29 cellular contexts compared by ENCODE assay signal in the genomic region with DNA sequence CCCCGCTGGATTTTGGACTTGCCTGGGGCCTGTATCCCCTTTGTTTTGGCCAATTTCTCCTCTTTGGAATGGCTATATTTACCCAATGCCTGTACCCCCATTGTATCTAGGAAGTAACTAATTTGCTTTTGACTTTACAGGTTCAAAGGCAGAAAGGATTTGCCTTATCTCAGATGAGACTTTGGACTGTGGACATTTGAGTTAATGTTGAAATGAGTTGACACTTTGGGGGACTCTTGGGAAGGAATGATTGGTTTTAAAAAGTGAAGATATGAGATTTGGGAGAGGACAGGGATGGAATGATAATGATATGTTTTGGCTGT.
"Had no signal": no experiment of that assay in that cellular context is flagged by ENCODE, and none has a peak within 500 bp of the region (broad histone marks: within the 10 kb centered on the region; RNA-seq: fewer than 3 reads in every experiment).

No MANE protein-coding gene starts in this region.

- H3K27ac ChIP-seq: stomach, suprapubic skin, testis, thoracic aorta, thyroid gland, tibial artery, tibial nerve, transverse colon, upper lobe of left lung, upper lobe of right lung, uterus, vagina had no signal

- H3K4me1 Mint-ChIP-seq: stimulated activated effector memory CD8-positive, alpha-beta T cell treated with anti-CD3 and anti-CD28 coated beads, Interleukin-12 subunit alpha, Interleukin-12 subunit beta, amount 100 ng/mL, for 72 hours; stimulated activated memory B cell treated with anti-CD40 and anti-IgM and Interleukin-4, amounts not matched to agents 10 μg/mL and 1 μg/mL and 100 μg/mL, for 72 hours; stimulated activated naive B cell treated with anti-CD40 and anti-IgM and Interleukin-4, amounts not matched to agents 10 μg/mL and 1 μg/mL and 100 μg/mL, for 72 hours; stimulated activated naive CD8-positive, alpha-beta T cell treated with anti-CD3 and anti-CD28 coated beads, Interleukin-15, amount 100 ng/mL, for 72 hours had no signal

- H3K9me3 Mint-ChIP-seq: type B pancreatic cell had no signal

- H3K4me3 Mint-ChIP-seq: stimulated activated effector memory CD8-positive, alpha-beta T cell treated with anti-CD3 and anti-CD28 coated beads, Interleukin-12 subunit alpha, Interleukin-12 subunit beta, amount 100 ng/mL, for 72 hours; stimulated activated memory B cell treated with anti-CD40 and anti-IgM and Interleukin-4, amounts not matched to agents 10 μg/mL and 1 μg/mL and 100 μg/mL, for 72 hours; stimulated activated naive B cell treated with anti-CD40 and anti-IgM and Interleukin-4, amounts not matched to agents 10 μg/mL and 1 μg/mL and 100 μg/mL, for 72 hours; stimulated activated naive CD8-positive, alpha-beta T cell treated with anti-CD3 and anti-CD28 coated beads, Interleukin-15, amount 100 ng/mL, for 72 hours; stimulated activated naive CD8-positive, alpha-beta T cell treated with anti-CD3 and anti-CD28 coated beads, Interleukin-15, Interleukin-2, amounts not matched to agents 100 ng/mL and 50 ng/mL, for 24 hours; type B pancreatic cell had no signal

- FAIRE-seq: urothelium cell line had no signal

- H3K27me3 ChIP-seq: stomach, suprapubic skin, testis, thyroid gland, tibial artery, tibial nerve, transverse colon, upper lobe of left lung, upper lobe of right lung, uterus, vagina had no signal

- ATAC-seq: stimulated activated effector memory CD8-positive, alpha-beta T cell treated with anti-CD3 and anti-CD28 coated beads, Interleukin-12 subunit alpha, Interleukin-12 subunit beta, amount 100 ng/mL, for 72 hours; stimulated activated memory B cell treated with anti-CD40 and anti-IgM and Interleukin-4, amounts not matched to agents 10 μg/mL and 1 μg/mL and 100 μg/mL, for 72 hours; stimulated activated naive B cell treated with anti-CD40 and anti-IgM and Interleukin-4, amounts not matched to agents 10 μg/mL and 1 μg/mL and 100 μg/mL, for 72 hours; stimulated activated naive CD8-positive, alpha-beta T cell treated with anti-CD3 and anti-CD28 coated beads, Interleukin-15, amount 100 ng/mL, for 72 hours; stimulated activated naive CD8-positive, alpha-beta T cell treated with anti-CD3 and anti-CD28 coated beads, Interleukin-15, Interleukin-2, amounts not matched to agents 100 U/mL and 50 U/mL, for 24 hours; upper lobe of right lung had no signal

- H3K4me1 ChIP-seq: stomach, suprapubic skin, testis, thyroid gland, tibial nerve, transverse colon, upper lobe of left lung, upper lobe of right lung, uterus, vagina had no signal

- DNase-seq: stimulated activated CD4-positive, alpha-beta T cell treated with anti-CD3 and anti-CD28 coated beads, Interleukin-2, amount 100 ng/mL, for 48 hours; stimulated activated CD4-positive, alpha-beta T cell treated with anti-CD3 and anti-CD28 coated beads, Interleukin-4, amount 100 ng/mL, for 1 hour; stimulated activated CD4-positive, alpha-beta T cell treated with anti-CD3 and anti-CD28 coated beads, Interleukin-4, amount 100 ng/mL, for 24 hours; stimulated activated CD4-positive, alpha-beta T cell treated with anti-CD3 and anti-CD28 coated beads, Interleukin-4, amount 100 ng/mL, for 4 hours; stimulated activated CD8-positive, alpha-beta memory T cell treated with anti-CD3 and anti-CD28 coated beads, Interleukin-4, amount 100 ng/mL, for 48 hours; stimulated activated naive B cell treated with anti-CD40 and anti-IgM and Interleukin-4, amounts not matched to agents 10 μg/mL and 1 μg/mL and 100 μg/mL, for 72 hours; stimulated activated naive CD4-positive, alpha-beta T cell; stimulated activated naive CD4-positive, alpha-beta T cell treated with Interleukin-2 at 50 U/mL for 16 hours; stimulated activated naive CD8-positive, alpha-beta T cell treated with anti-CD3 and anti-CD28 coated beads, Interleukin-15, amount 100 ng/mL, for 72 hours; stimulated activated naive CD8-positive, alpha-beta T cell treated with anti-CD3 and anti-CD28 coated beads, Interleukin-15, Interleukin-2, amounts not matched to agents 100 U/mL and 50 U/mL, for 24 hours; stomach; substantia nigra; testis; thyroid gland; tibial artery; transverse colon; trophoblast cell; upper lobe of left lung; upper lobe of right lung; uterus had no signal

- H3K27ac Mint-ChIP-seq: stimulated activated effector memory CD8-positive, alpha-beta T cell treated with anti-CD3 and anti-CD28 coated beads, Interleukin-12 subunit alpha, Interleukin-12 subunit beta, amount 100 ng/mL, for 72 hours; stimulated activated memory B cell treated with anti-CD40 and anti-IgM and Interleukin-4, amounts not matched to agents 10 μg/mL and 1 μg/mL and 100 μg/mL, for 72 hours; stimulated activated naive B cell treated with anti-CD40 and anti-IgM and Interleukin-4, amounts not matched to agents 10 μg/mL and 1 μg/mL and 100 μg/mL, for 72 hours; stimulated activated naive CD8-positive, alpha-beta T cell treated with anti-CD3 and anti-CD28 coated beads, Interleukin-15, amount 100 ng/mL, for 72 hours; stimulated activated naive CD8-positive, alpha-beta T cell treated with anti-CD3 and anti-CD28 coated beads, Interleukin-15, Interleukin-2, amounts not matched to agents 100 ng/mL and 50 ng/mL, for 24 hours; type B pancreatic cell had no signal

- H3K36me3 ChIP-seq: stomach, suprapubic skin, thoracic aorta, thyroid gland, tibial artery, tibial nerve, transverse colon, upper lobe of left lung, upper lobe of right lung, uterus, vagina had no signal

- H3K27me3 Mint-ChIP-seq: stimulated activated memory B cell treated with anti-CD40 and anti-IgM and Interleukin-4, amounts not matched to agents 10 μg/mL and 1 μg/mL and 100 μg/mL, for 72 hours; stimulated activated naive CD8-positive, alpha-beta T cell treated with anti-CD3 and anti-CD28 coated beads, Interleukin-15, Interleukin-2, amounts not matched to agents 100 ng/mL and 50 ng/mL, for 24 hours; type B pancreatic cell had no signal

- H3K9me3 ChIP-seq: stomach, suprapubic skin, testis, thyroid gland, tibial artery, tibial nerve, transverse colon, upper lobe of left lung, upper lobe of right lung, uterus, vagina had no signal

- H3K4me3 ChIP-seq: stomach, suprapubic skin, testis, thoracic aorta, thyroid gland, tibial artery, tibial nerve, transverse colon, upper lobe of left lung, upper lobe of right lung, uterus, vagina had no signal

- H3K36me3 Mint-ChIP-seq: stimulated activated effector memory CD8-positive, alpha-beta T cell treated with anti-CD3 and anti-CD28 coated beads, Interleukin-12 subunit alpha, Interleukin-12 subunit beta, amount 100 ng/mL, for 72 hours; stimulated activated memory B cell treated with anti-CD40 and anti-IgM and Interleukin-4, amounts not matched to agents 10 μg/mL and 1 μg/mL and 100 μg/mL, for 72 hours; stimulated activated naive B cell treated with anti-CD40 and anti-IgM and Interleukin-4, amounts not matched to agents 10 μg/mL and 1 μg/mL and 100 μg/mL, for 72 hours; type B pancreatic cell had no signal
